ENCODE assay signal across 18 cellular contexts in the genomic region with DNA sequence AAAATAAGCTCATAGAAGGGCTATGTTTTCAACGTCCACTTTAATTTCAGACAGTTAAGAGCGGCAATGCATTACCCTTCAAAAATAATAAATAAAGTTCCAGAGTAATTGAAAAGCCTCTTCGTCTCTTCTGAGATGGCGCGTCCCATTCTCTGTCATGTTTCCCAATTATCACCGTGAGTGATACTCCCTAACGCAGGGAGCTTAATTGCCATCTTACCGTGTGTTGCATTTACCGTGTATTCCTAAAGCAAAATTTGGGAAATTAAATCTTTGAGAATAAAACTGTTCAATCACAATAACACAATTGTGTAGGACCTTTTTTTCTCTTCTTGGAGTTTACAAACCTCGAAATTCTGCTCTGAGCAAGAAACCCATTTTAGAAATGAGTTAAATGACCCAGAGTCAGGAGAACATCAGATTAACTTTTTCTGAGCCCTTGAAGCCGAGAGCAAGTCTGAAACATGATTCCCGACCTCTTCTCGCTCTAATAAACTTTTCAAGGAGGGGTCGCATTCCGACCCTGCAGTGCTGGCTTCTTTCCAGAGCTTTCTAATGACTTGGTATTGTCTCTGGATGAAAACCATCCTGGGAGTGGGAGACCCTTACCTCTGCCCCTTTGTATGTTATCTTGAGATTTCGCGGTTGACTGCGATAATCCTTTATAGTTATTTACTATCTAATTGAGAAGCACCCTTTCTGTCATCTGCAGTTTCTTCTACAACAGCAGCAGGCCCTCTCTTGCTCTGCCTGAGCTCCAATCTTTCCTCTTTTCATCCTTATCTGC.
"Had no signal": no experiment of that assay in that cellular context is flagged by ENCODE, and none has a peak within 500 bp of the region (broad histone marks: within the 10 kb centered on the region; RNA-seq: fewer than 3 reads in every experiment).

No MANE protein-coding gene starts in this region.

- H3K4me1 ChIP-seq: foreskin keratinocyte, tibial artery, uterus had no signal

- H3K4me3 Mint-ChIP-seq: activated naive CD8-positive, alpha-beta T cell treated with anti-CD3 and anti-CD28 coated beads, Interleukin-2, amount 10 ng/mL, durations not matched to agents 7 days and 5 days had no signal

- H3K27ac ChIP-seq: brain microvascular endothelial cell, foreskin keratinocyte, tibial artery, uterus had no signal

- H3K4me3 ChIP-seq: tibial artery, uterus had no signal

- DNase-seq: activated CD4-positive, CD25-positive, alpha-beta regulatory T cell treated with anti-CD3 and anti-CD28 coated beads, Interleukin-2, amount 50 U/mL, for 72 hours; activated naive CD4-positive, alpha-beta T cell; activated naive CD8-positive, alpha-beta T cell treated with anti-CD3 and anti-CD28 coated beads, Interleukin-2, amount 10 ng/mL, durations not matched to agents 7 days and 5 days; activated T-cell treated with anti-CD3 and anti-CD28 coated beads for 4 hours; brain microvascular endothelial cell; cortex of kidney; effector memory CD4-positive, alpha-beta T cell; foreskin keratinocyte; glutamatergic neuron; kidney glomerular epithelial cell; posterior cingulate gyrus; right cardiac atrium; small intestine; stimulated activated CD4-positive, alpha-beta T cell treated with anti-CD3 and anti-CD28 coated beads, Interleukin-4, amount 100 ng/mL, for 24 hours; stimulated activated naive CD4-positive, alpha-beta T cell; T-helper 9 cell; tibial artery; uterus had no signal

- H3K27ac Mint-ChIP-seq: activated naive CD8-positive, alpha-beta T cell treated with anti-CD3 and anti-CD28 coated beads, Interleukin-2, amount 10 ng/mL, durations not matched to agents 7 days and 5 days had no signal

- H3K9me3 Mint-ChIP-seq: activated naive CD8-positive, alpha-beta T cell treated with anti-CD3 and anti-CD28 coated beads, Interleukin-2, amount 10 ng/mL, durations not matched to agents 7 days and 5 days had no signal

- ATAC-seq: foreskin keratinocyte, right cardiac atrium had no signal

- H3K9me3 ChIP-seq: tibial artery, uterus had no signal

- H3K36me3 ChIP-seq: brain microvascular endothelial cell, tibial artery, uterus had no signal

- H3K36me3 Mint-ChIP-seq: activated naive CD8-positive, alpha-beta T cell treated with anti-CD3 and anti-CD28 coated beads, Interleukin-2, amount 10 ng/mL, durations not matched to agents 7 days and 5 days had no signal
